In genomic region chr3:188269040-188269439, GRCh38 we compare ENCODE assay signal across 19 cellular contexts.
DNase-seq lines count a peak whose midpoint lies in the region; ATAC-seq and TF ChIP-seq lines count a peak whose summit lies in the region.
"Had no signal": no experiment of that assay in that cellular context is flagged by ENCODE, and none has a peak within 500 bp of the region (broad histone marks: within the 10 kb centered on the region; RNA-seq: fewer than 3 reads in every experiment).

No MANE protein-coding gene starts in this region.

- H3K4me1 Mint-ChIP-seq in dendritic cell treated with granulocyte-macrophage colony-stimulating factor and Interleukin-4, amounts not matched to agents 40 ng/mL and 50 ng/mL, for 4 days (ENCODE audit: low read depth) = peaks cover 35% of the 10 kb centered on the region
- peaks cover 48% of the 10 kb centered on the region for H3K4me1 Mint-ChIP-seq in osteocyte (ENCODE audit: unreplicated experiment)

- intact Hi-C loops in dendritic cell treated with granulocyte-macrophage colony-stimulating factor and Interleukin-4, amounts not matched to agents 40 ng/mL and 50 ng/mL, for 4 days (cut with micrococcal nuclease) = loop anchor here (10.0 kb wide), 1 partner anchor 74 kb away; no protein-coding TSS in a partner anchor

- H3K27ac ChIP-seq in 22Rv1 = peak overlapping the region; percentile 95
- H3K27ac ChIP-seq: HL-60, parathyroid adenoma, SK-N-MC had no signal

- no peaks in the 10 kb centered on the region for H3K9me3 Mint-ChIP-seq in dendritic cell treated with granulocyte-macrophage colony-stimulating factor and Interleukin-4, amounts not matched to agents 40 ng/mL and 50 ng/mL, for 4 days
- H3K9me3 Mint-ChIP-seq in osteocyte (ENCODE audit: unreplicated experiment) = no peaks in the 10 kb centered on the region
- H3K9me3 Mint-ChIP-seq: activated naive CD4-positive, alpha-beta T cell treated with anti-CD3 and anti-CD28 coated beads for 36 hours; stimulated activated naive B cell treated with anti-CD40 and anti-IgM and Interleukin-4, amounts not matched to agents 10 μg/mL and 1 μg/mL and 100 μg/mL, for 72 hours had no signal

- peak; percentile 38 for DNase-seq in MV-4-11 (lab: John Stamatoyannopoulos, UW)
- no peak for DNase-seq in osteocyte (ENCODE audit: extremely low spot score, unreplicated experiment)
- DNase-seq in HK-2 (ENCODE audit: unreplicated experiment) = no peak
- no peak for DNase-seq in middle frontal gyrus (ENCODE audit: extremely low spot score, low spot score)
- no peak for DNase-seq in NCI-H2196 treated with DMSO at 0.1 percent for 48 hours (lab: John Stamatoyannopoulos, UW; ENCODE audit: unreplicated experiment)
- DNase-seq: activated CD4-positive, alpha-beta T cell treated with anti-CD3 and anti-CD28 coated beads for 48 hours; activated naive CD4-positive, alpha-beta T cell treated with anti-CD3 and anti-CD28 coated beads for 36 hours; dorsolateral prefrontal cortex; KG1; NCI-H187 treated with DMSO at 0.1 percent for 48 hours; NCI-H510A; stimulated activated CD4-positive, alpha-beta T cell treated with anti-CD3 and anti-CD28 coated beads, Interleukin-12 subunit alpha, Interleukin-12 subunit beta, amount 100 ng/mL, for 4 hours; stimulated activated naive B cell treated with anti-CD40 and anti-IgM and Interleukin-4, amounts not matched to agents 10 μg/mL and 1 μg/mL and 100 μg/mL, for 72 hours had no signal

- TF ChIP-seq CTCF in 22Rv1 (IDR thresholded peaks at IDR 0.05) (no peak), osteocyte (IDR thresholded peaks at IDR 0.05) (no peak)

- peaks cover 15% of the 10 kb centered on the region for H3K36me3 Mint-ChIP-seq in dendritic cell treated with granulocyte-macrophage colony-stimulating factor and Interleukin-4, amounts not matched to agents 40 ng/mL and 50 ng/mL, for 4 days (ENCODE audit: low read depth)
- H3K36me3 Mint-ChIP-seq in osteocyte (ENCODE audit: unreplicated experiment) = no peaks in the 10 kb centered on the region

- no peak overlapping the region for H3K4me3 Mint-ChIP-seq in dendritic cell treated with granulocyte-macrophage colony-stimulating factor and Interleukin-4, amounts not matched to agents 40 ng/mL and 50 ng/mL, for 4 days
- H3K4me3 Mint-ChIP-seq in osteocyte (ENCODE audit: unreplicated experiment) = no peak overlapping the region
- H3K4me3 Mint-ChIP-seq: activated naive CD4-positive, alpha-beta T cell treated with anti-CD3 and anti-CD28 coated beads for 36 hours; stimulated activated naive B cell treated with anti-CD40 and anti-IgM and Interleukin-4, amounts not matched to agents 10 μg/mL and 1 μg/mL and 100 μg/mL, for 72 hours had no signal

- no peak for ATAC-seq in HG03354 (IDR thresholded peaks at IDR 0.05; ENCODE audit: poor library complexity, severe bottlenecking, unreplicated experiment)
- ATAC-seq: stimulated activated naive B cell treated with anti-CD40 and anti-IgM and Interleukin-4, amounts not matched to agents 10 μg/mL and 1 μg/mL and 100 μg/mL, for 72 hours had no signal

- no peaks in the 10 kb centered on the region for H3K27me3 Mint-ChIP-seq in dendritic cell treated with granulocyte-macrophage colony-stimulating factor and Interleukin-4, amounts not matched to agents 40 ng/mL and 50 ng/mL, for 4 days
- H3K27me3 Mint-ChIP-seq in osteocyte (ENCODE audit: unreplicated experiment) = no peaks in the 10 kb centered on the region
- H3K27me3 Mint-ChIP-seq: stimulated activated naive B cell treated with anti-CD40 and anti-IgM and Interleukin-4, amounts not matched to agents 10 μg/mL and 1 μg/mL and 100 μg/mL, for 72 hours had no signal

- peak overlapping the region; percentile 90 for H3K27ac Mint-ChIP-seq in dendritic cell treated with granulocyte-macrophage colony-stimulating factor and Interleukin-4, amounts not matched to agents 40 ng/mL and 50 ng/mL, for 4 days
- peak overlapping the region; percentile 86 for H3K27ac Mint-ChIP-seq in osteocyte (ENCODE audit: unreplicated experiment)
- H3K27ac Mint-ChIP-seq: activated naive CD4-positive, alpha-beta T cell treated with anti-CD3 and anti-CD28 coated beads for 36 hours; stimulated activated naive B cell treated with anti-CD40 and anti-IgM and Interleukin-4, amounts not matched to agents 10 μg/mL and 1 μg/mL and 100 μg/mL, for 72 hours had no signal
